5 cellular contexts compared by ENCODE assay signal in genomic region chr6:144507772-144508312, GRCh38.
DNase-seq lines count a peak whose midpoint lies in the region; ATAC-seq and TF ChIP-seq lines count a peak whose summit lies in the region.
"Not testable (repeated sequence)": the region's sequence is repeated elsewhere in the genome, so short reads cannot be mapped to it uniquely, and the experiment has no call there.

No MANE protein-coding gene starts in this region.

- H3K4me1 Mint-ChIP-seq in central memory CD8-positive, alpha-beta T cell: peaks cover 57% of the 10 kb centered on the region
- peaks cover 58 to 79% of the 10 kb centered on the region in 2 donors for H3K4me1 Mint-ChIP-seq in immature natural killer cell

- not testable (repeated sequence) for H2BK15ac ChIP-seq in neuronal stem cell (ENCODE audit: low read length)

- not testable (repeated sequence) for H3K79me1 ChIP-seq in neuronal stem cell (ENCODE audit: low read depth, low read length)

- H2AFZ ChIP-seq in DND-41 (ENCODE audit: low read depth, low read length); neuronal stem cell (ENCODE audit: low read length): not testable (repeated sequence)

- not testable (repeated sequence) for H2BK5ac ChIP-seq in neuronal stem cell (ENCODE audit: low read length)

- not testable (repeated sequence) for H4K91ac ChIP-seq in neuronal stem cell (ENCODE audit: low read depth, low read length, poor library complexity)

- peak; percentile 58 for ATAC-seq in DND-41 (ENCODE audit: insufficient read depth, low read depth)
- ATAC-seq in central memory CD8-positive, alpha-beta T cell (replicated peaks; ENCODE audit: extremely low read depth, poor library complexity, severe bottlenecking): not testable (repeated sequence)

- peaks cover 35% of the 10 kb centered on the region for H3K36me3 ChIP-seq in DND-41 (ENCODE audit: insufficient read depth, low read length)
- H3K36me3 ChIP-seq in neuronal stem cell (replicated peaks in 1 of 2; ENCODE audit: control insufficient read depth in 2 of 2, insufficient read depth in 2 of 2, low read length in 2 of 2): not testable (repeated sequence)

- not testable (repeated sequence) for H3K23ac ChIP-seq in neuronal stem cell (ENCODE audit: low read depth, low read length, poor library complexity)

- WGBS in neuronal stem cell (ENCODE audit: extremely low coverage in 2 of 2, insufficient read length in 2 of 2, insufficient replicate concordance in 1 of 2), 2 donors: no CpG with 5 or more reads among the region's 6 CpGs

- peak overlapping the region; percentile 57 for H3K27ac ChIP-seq in DND-41 (ENCODE audit: low read length)
- not testable (repeated sequence) for H3K27ac ChIP-seq in neuronal stem cell (replicated peaks; ENCODE audit: low read length)

- H3K27me3 ChIP-seq in DND-41 (ENCODE audit: insufficient read depth, low read length, poor library complexity); neuronal stem cell (ENCODE audit: control insufficient read depth in 3 of 3, insufficient read depth in 3 of 3, low read depth in 1 of 3, low read length in 3 of 3): not testable (repeated sequence)

- not testable (repeated sequence) for H3K4me3 Mint-ChIP-seq in central memory CD8-positive, alpha-beta T cell; immature natural killer cell

- TF ChIP-seq CTCF in DND-41 (IDR thresholded peaks at IDR 0.05; ENCODE audit: borderline replicate concordance, extremely low read depth, low read length, poor library complexity, severe bottlenecking): not testable (repeated sequence)

- H3K9ac ChIP-seq in DND-41 (ENCODE audit: low read depth, low read length); neuronal stem cell (ENCODE audit: low read depth, low read length, poor library complexity): not testable (repeated sequence)

- H3K18ac ChIP-seq in neuronal stem cell (ENCODE audit: low read length): not testable (repeated sequence)

- not testable (repeated sequence) for H3K4me3 ChIP-seq in DND-41 (ENCODE audit: low read depth in 1 of 2, low read length in 2 of 2); neuronal stem cell (ENCODE audit: low read length in 2 of 2)

- H3K4me2 ChIP-seq in DND-41 (ENCODE audit: insufficient read depth, low read length); neuronal stem cell (ENCODE audit: insufficient read depth, low read length, poor library complexity, severe bottlenecking): not testable (repeated sequence)

- H3K4ac ChIP-seq in neuronal stem cell (ENCODE audit: low read length): not testable (repeated sequence)

- not testable (repeated sequence) for H3K9me3 ChIP-seq in DND-41 (ENCODE audit: insufficient read depth, low read length, severe bottlenecking); neuronal stem cell (replicated peaks in 1 of 2; ENCODE audit: control insufficient read depth in 2 of 2, insufficient read depth in 1 of 2, low read depth in 1 of 2, low read length in 2 of 2)

- H3K14ac ChIP-seq in neuronal stem cell (ENCODE audit: low read length): peak overlapping the region; percentile 8

- H4K8ac ChIP-seq in neuronal stem cell (ENCODE audit: low read depth, low read length): not testable (repeated sequence)

- H3K4me1 ChIP-seq in DND-41 (ENCODE audit: insufficient read depth, low read length); neuronal stem cell (ENCODE audit: control insufficient read depth in 2 of 2, insufficient read depth in 1 of 2, low read depth in 1 of 2, low read length in 2 of 2): not testable (repeated sequence)

- peak; percentile 31 for DNase-seq in DND-41
- not testable (repeated sequence) for DNase-seq in central memory CD8-positive, alpha-beta T cell (ENCODE audit: low spot score in 2 of 2); immature natural killer cell; neuronal stem cell (ENCODE audit: low spot score)
- DNase-seq in medulla oblongata (ENCODE audit: extremely low spot score): peak; percentile 57

- not testable (repeated sequence) for H3K27me3 Mint-ChIP-seq in central memory CD8-positive, alpha-beta T cell; immature natural killer cell (ENCODE audit: low read depth in 3 of 3)

- not testable (repeated sequence) for H3K79me2 ChIP-seq in DND-41 (ENCODE audit: insufficient read depth, low read length)

- not testable (repeated sequence) for H3K9me3 Mint-ChIP-seq in central memory CD8-positive, alpha-beta T cell
- H3K9me3 Mint-ChIP-seq in immature natural killer cell: peaks cover 0 to 10% (median 5%) of the 10 kb centered on the region in 6 donors

- peaks cover 31% of the 10 kb centered on the region for H3K36me3 Mint-ChIP-seq in central memory CD8-positive, alpha-beta T cell (ENCODE audit: insufficient read depth)
- H3K36me3 Mint-ChIP-seq in immature natural killer cell: peaks cover 26 to 53% (median 36%) of the 10 kb centered on the region in 3 donors

- not testable (repeated sequence) for H2BK120ac ChIP-seq in neuronal stem cell (ENCODE audit: low read depth, low read length)

- H3K27ac Mint-ChIP-seq in central memory CD8-positive, alpha-beta T cell (ENCODE audit: low read depth): peak overlapping the region; percentile 66
- H3K27ac Mint-ChIP-seq in immature natural killer cell: peak overlapping the region in 4 of 6 donors; percentile 15 to 48 (median 30)

- H2BK12ac ChIP-seq in neuronal stem cell (ENCODE audit: low read length): not testable (repeated sequence)

- not testable (repeated sequence) for H4K20me1 ChIP-seq in DND-41 (ENCODE audit: insufficient read depth, low read length)

- H2AK5ac ChIP-seq in neuronal stem cell (ENCODE audit: low read depth, low read length): not testable (repeated sequence)
